1 cellular context compared by ENCODE assay signal in the genomic region with DNA sequence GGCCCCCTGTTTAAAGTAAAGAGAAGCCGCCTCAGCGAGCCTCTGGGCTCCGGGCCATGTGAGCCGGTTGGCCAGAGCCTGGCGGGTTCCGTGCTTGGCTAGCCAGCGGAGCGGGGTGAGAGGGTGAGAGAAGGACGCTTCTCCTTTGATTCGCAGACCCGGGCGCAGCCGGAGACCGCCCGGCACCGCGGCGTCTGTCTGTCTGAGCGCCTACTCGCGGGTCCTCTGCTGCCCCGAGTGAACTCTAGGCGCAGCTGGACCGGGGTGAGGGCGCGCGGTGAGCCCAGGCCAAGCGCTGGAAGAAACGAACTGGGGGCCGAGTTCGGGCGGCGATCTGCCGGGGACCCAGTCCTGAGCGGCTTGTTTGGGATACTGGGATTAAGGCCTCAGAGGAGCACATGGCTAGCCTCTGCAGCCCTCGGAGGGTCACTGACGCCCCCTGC.
TF ChIP-seq lines count a peak whose summit lies in the region.

No MANE protein-coding gene starts in this region.

TF ChIP-seq in endothelial cell of umbilical vein, 7 proteins besides CTCF, POLR2A, EP300 and RAD21 (continued from another document):
- TF ChIP-seq MAX (IDR thresholded peaks at IDR 0.05; ENCODE audit: insufficient read depth, insufficient read length) (no peak), MYC (IDR thresholded peaks at IDR 0.05; ENCODE audit: low read depth, low read length) (no peak), GATA2 (IDR thresholded peaks at IDR 0.05; ENCODE audit: insufficient read depth, insufficient read length, low read depth, low read length) (no peak), JUN (IDR thresholded peaks at IDR 0.05; ENCODE audit: borderline replicate concordance, insufficient read depth, insufficient read length, low read depth) (no peak), EZH2 (IDR thresholded peaks at IDR 0.05; ENCODE audit: borderline replicate concordance, low read depth, low read length, severe bottlenecking) (peak; percentile 23), FOS (IDR thresholded peaks at IDR 0.05; ENCODE audit: borderline replicate concordance, insufficient read depth, low read length) (no peak)
